Comparison of ENCODE assay signal across 10 cellular contexts in the genomic region with DNA sequence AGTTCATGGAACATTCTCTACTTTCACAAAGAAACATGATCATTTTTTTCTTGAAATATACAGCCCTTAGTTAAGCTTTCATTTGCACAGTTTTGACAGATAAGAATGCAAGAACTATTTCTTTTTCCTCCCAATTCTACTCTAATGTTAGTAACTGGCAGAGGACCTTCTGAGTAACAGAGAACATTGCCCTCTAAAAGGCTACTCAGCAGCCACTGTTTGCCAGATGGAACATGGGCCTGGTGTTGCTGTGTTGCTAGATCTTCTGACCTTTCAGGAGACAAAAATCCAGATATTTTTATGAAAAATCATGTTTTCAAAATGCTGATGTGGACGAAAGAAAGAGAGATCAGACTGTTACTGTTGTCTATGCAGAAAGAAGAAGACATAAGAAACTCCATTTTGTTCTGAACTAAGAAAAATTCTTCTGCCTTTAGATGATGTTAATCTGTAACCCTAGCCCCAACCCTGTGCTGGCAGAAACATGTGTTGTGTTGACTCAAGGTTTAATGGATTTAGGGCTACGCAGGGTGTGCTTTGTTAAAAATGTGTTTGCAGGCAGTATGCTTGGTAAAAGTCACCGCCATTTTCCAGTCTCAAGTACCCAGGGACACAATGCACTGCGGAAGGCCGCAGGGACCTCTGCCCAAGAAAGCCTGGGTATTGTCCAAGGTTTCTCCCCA. TPM values are rescaled to one million over a fixed set of nuclear protein-coding genes. Genes with fewer than 3 reads are reported as not detected.
DNase-seq lines count a peak whose midpoint lies in the region; ATAC-seq, FAIRE-seq and TF ChIP-seq lines count a peak whose summit lies in the region.
"Had no signal": no experiment of that assay in that cellular context is flagged by ENCODE, and none has a peak within 500 bp of the region (broad histone marks: within the 10 kb centered on the region; RNA-seq: fewer than 3 reads in every experiment).

No MANE protein-coding gene starts in this region.

- ATAC-seq in CD4-positive, CD25-positive, alpha-beta regulatory T cell (ENCODE audit: low read depth in 2 of 2) = no peak
- ATAC-seq: esophagus mucosa had no signal

- peak overlapping the region in 1 of 3 donors; percentile 15 for H3K27ac Mint-ChIP-seq in CD4-positive, CD25-positive, alpha-beta regulatory T cell
- peak overlapping the region; percentile 78 for H3K27ac Mint-ChIP-seq in mesothelial cell of epicardium

- H3K9ac ChIP-seq in Loucy (ENCODE audit: low read depth, low read length, poor library complexity, severe bottlenecking) = no peak overlapping the region

- no peak overlapping the region for H2AFZ ChIP-seq in Loucy (ENCODE audit: low read length)

- no peak overlapping the region for H3K4me3 ChIP-seq in CD4-positive, CD25-positive, alpha-beta regulatory T cell (ENCODE audit: low read depth, low read length)
- H3K4me3 ChIP-seq in Loucy (ENCODE audit: low read length, poor library complexity, severe bottlenecking) (no peak overlapping the region), bronchial epithelial cell (ENCODE audit: low read depth, low read length) (no peak overlapping the region), testis (no peak overlapping the region)

- peaks cover 35% of the 10 kb centered on the region for H3K36me3 Mint-ChIP-seq in CD4-positive, CD25-positive, alpha-beta regulatory T cell
- H3K36me3 Mint-ChIP-seq in mesothelial cell of epicardium = peaks cover 18% of the 10 kb centered on the region

- no peaks in the 10 kb centered on the region for H3K27me3 ChIP-seq in CD4-positive, CD25-positive, alpha-beta regulatory T cell (ENCODE audit: control insufficient read depth, insufficient read depth, low read length)
- H3K27me3 ChIP-seq in Loucy (ENCODE audit: insufficient read depth, low read length, poor library complexity, severe bottlenecking) (no peaks in the 10 kb centered on the region), bronchial epithelial cell (ENCODE audit: control insufficient read depth, insufficient read depth, low read length) (no peaks in the 10 kb centered on the region), testis (no peaks in the 10 kb centered on the region)

- peak overlapping the region; percentile 1 to 92 (median 84) for H3K4me3 Mint-ChIP-seq in CD4-positive, CD25-positive, alpha-beta regulatory T cell
- H3K4me3 Mint-ChIP-seq in mesothelial cell of epicardium = peak overlapping the region; percentile 48

- no peak for FAIRE-seq in bronchial epithelial cell (lab: Jason Lieb, UNC)

- TF ChIP-seq POLR2A in testis (IDR thresholded peaks at IDR 0.05) = no peak

- peaks cover 29% of the 10 kb centered on the region for H3K79me2 ChIP-seq in Loucy (ENCODE audit: insufficient read depth, low read length)

- no peaks in the 10 kb centered on the region for H3K27me3 Mint-ChIP-seq in CD4-positive, CD25-positive, alpha-beta regulatory T cell
- H3K27me3 Mint-ChIP-seq in mesothelial cell of epicardium (ENCODE audit: low read depth) = no peaks in the 10 kb centered on the region

- no peak for TF ChIP-seq CTCF in Loucy (conservative IDR thresholded peaks at IDR 0.05; ENCODE audit: low read length)
- no peak for TF ChIP-seq CTCF in bronchial epithelial cell (IDR thresholded peaks at IDR 0.05; ENCODE audit: insufficient read depth, low read length, severe bottlenecking)
- no peak for TF ChIP-seq CTCF in mesothelial cell of epicardium (IDR thresholded peaks at IDR 0.05; ENCODE audit: unreplicated experiment)
- TF ChIP-seq CTCF in testis (IDR thresholded peaks at IDR 0.05) = no peak
- TF ChIP-seq CTCF in GM10266 (IDR thresholded peaks at IDR 0.05; ENCODE audit: control insufficient read depth, insufficient read depth, low read depth, missing control alignments) = no peak

- H4K20me1 ChIP-seq in Loucy (ENCODE audit: insufficient read depth, low read length, poor library complexity, severe bottlenecking) = peaks cover 18% of the 10 kb centered on the region

- H3K9me3 ChIP-seq in CD4-positive, CD25-positive, alpha-beta regulatory T cell (ENCODE audit: control insufficient read depth in 2 of 2, low read length in 2 of 2) = peaks cover 0 to 6% of the 10 kb centered on the region in 2 experiments
- peaks cover 7% of the 10 kb centered on the region; the same call in 1 of the 2 replicates for H3K9me3 ChIP-seq in Loucy (ENCODE audit: insufficient read depth, low read depth, low read length)
- H3K9me3 ChIP-seq in testis = no peaks in the 10 kb centered on the region

- H3K4me2 ChIP-seq in Loucy (ENCODE audit: low read depth, low read length, poor library complexity, severe bottlenecking) = peak overlapping the region; percentile 31

- peaks cover 44% of the 10 kb centered on the region for H3K4me1 ChIP-seq in CD4-positive, CD25-positive, alpha-beta regulatory T cell (ENCODE audit: control insufficient read depth, insufficient read depth, low read length, poor library complexity, severe bottlenecking)
- H3K4me1 ChIP-seq in Loucy (ENCODE audit: insufficient read depth, low read length, poor library complexity, severe bottlenecking) (peaks cover 25% of the 10 kb centered on the region), testis (peaks cover 23% of the 10 kb centered on the region)

- no peaks in the 10 kb centered on the region for H3K9me2 ChIP-seq in Loucy (replicated peaks; ENCODE audit: low read depth, low read length)

- peaks cover 37 to 49% (median 46%) of the 10 kb centered on the region in 4 donors for H3K4me1 Mint-ChIP-seq in CD4-positive, CD25-positive, alpha-beta regulatory T cell
- H3K4me1 Mint-ChIP-seq in mesothelial cell of epicardium = peaks cover 38% of the 10 kb centered on the region

- H3K9me3 Mint-ChIP-seq in CD4-positive, CD25-positive, alpha-beta regulatory T cell = peaks cover 0 to 22% (median 5%) of the 10 kb centered on the region in 7 donors
- H3K9me3 Mint-ChIP-seq in mesothelial cell of epicardium = peaks cover 18% of the 10 kb centered on the region

- DNase-seq in CD4-positive, CD25-positive, alpha-beta regulatory T cell = no peak
- DNase-seq in bronchial epithelial cell (ENCODE audit: low read depth) (peak; percentile 21), mesothelial cell of epicardium (ENCODE audit: low spot score in 2 of 2, unreplicated experiment in 2 of 2) (no peak), UCSD-AML1 (lab: John Stamatoyannopoulos, UW; ENCODE audit: unreplicated experiment) (no peak), testis (no peak), middle frontal gyrus (ENCODE audit: extremely low spot score, low spot score) (no peak), GM10266 (ENCODE audit: extremely low spot score) (no peak)
- DNase-seq: stimulated activated CD4-positive, alpha-beta T cell treated with anti-CD3 and anti-CD28 coated beads, Interleukin-2, amount 100 ng/mL, for 48 hours had no signal

- intact Hi-C loops in testis (cut with DNase I; ENCODE audit: low total_unique reads) = no loop called here

- 62 to 80% methylated on average over 5 of the region's 5 CpGs for WGBS in testis, 2 donors

- H3K36me3 ChIP-seq in CD4-positive, CD25-positive, alpha-beta regulatory T cell (ENCODE audit: control insufficient read depth, insufficient read depth, low read length) = peaks cover 10% of the 10 kb centered on the region
- no peaks in the 10 kb centered on the region for H3K36me3 ChIP-seq in Loucy (ENCODE audit: insufficient read depth, low read length)
- H3K36me3 ChIP-seq in bronchial epithelial cell (ENCODE audit: control insufficient read depth, insufficient read depth, low read length) = no peaks in the 10 kb centered on the region
- H3K36me3 ChIP-seq in testis (ENCODE audit: low read depth, missing control alignments) = no peaks in the 10 kb centered on the region

- no peaks in the 10 kb centered on the region for H3F3A ChIP-seq in Loucy (ENCODE audit: low read depth)

- H3K27ac ChIP-seq in CD4-positive, CD25-positive, alpha-beta regulatory T cell (ENCODE audit: insufficient read depth, low read length, poor library complexity, severe bottlenecking) = no peak overlapping the region
- H3K27ac ChIP-seq in testis = peak overlapping the region in 1 of 2 donors; percentile 67

RNA-seq across cellular contexts. Expression of a gene that starts 2.9 kb away (rescaled TPM):
- total RNA-seq in CD4-positive, CD25-positive, alpha-beta regulatory T cell = 75.6 TPM
- polyA plus RNA-seq in CD4-positive, CD25-positive, alpha-beta regulatory T cell = 100 to 1,000 TPM in 3 of 4 donors, 10 to 100 TPM in 1; 93.3 to 166 (median 141) TPM
- total RNA-seq in bronchial epithelial cell = 159 and 185 TPM in 2 replicates
- total RNA-seq in mesothelial cell of epicardium = 194 to 211 TPM (median 211 TPM) in 3 replicates
- 100 to 1,000 TPM; 376 to 458 TPM for total RNA-seq in testis
- 385 TPM for polyA plus RNA-seq in testis (ENCODE audit: insufficient read depth, low read depth, low replicate concordance)
